Comparison of ENCODE assay signal across 8 cellular contexts in the genomic region with DNA sequence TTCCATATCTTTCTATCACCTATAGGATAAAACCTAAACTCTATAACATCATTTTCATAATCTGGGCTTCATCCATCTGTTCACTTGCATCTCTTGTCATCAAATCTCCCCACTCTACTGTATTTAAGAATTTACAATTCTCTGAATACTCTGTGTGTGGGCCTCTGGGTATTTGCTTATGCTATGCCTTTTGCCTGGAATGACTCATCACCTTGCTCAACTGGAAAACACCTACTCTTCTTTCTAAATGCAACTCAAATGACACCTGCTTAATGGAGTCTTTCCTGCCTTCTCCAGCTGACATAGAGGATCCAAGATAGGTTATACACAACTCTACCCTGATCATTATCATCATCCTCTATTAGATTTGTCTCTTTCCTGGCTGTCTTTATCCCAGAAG.
DNase-seq lines count a peak whose midpoint lies in the region; ATAC-seq and TF ChIP-seq lines count a peak whose summit lies in the region.

No MANE protein-coding gene starts in this region.

- DNase-seq in GM23248 (peak; percentile 49), kidney glomerular epithelial cell (lab: John Stamatoyannopoulos, UW) (peak; percentile 60), NCI-H446 (lab: John Stamatoyannopoulos, UW) (no peak), GOT3 (lab: John Stamatoyannopoulos, UW) (no peak), PC-9 (no peak), tibial artery (no peak)

- no peaks in the 10 kb centered on the region for H3K9me2 ChIP-seq in GM23248 (ENCODE audit: insufficient read depth)
- H3K9me2 ChIP-seq in PC-9 (ENCODE audit: insufficient read depth): no peaks in the 10 kb centered on the region

- TF ChIP-seq CTCF in PC-9 (conservative IDR thresholded peaks at IDR 0.05) (no peak), tibial artery (IDR thresholded peaks at IDR 0.05) (no peak)

- in situ Hi-C loops in GM23248 (cut with MboI): no loop called here

- no peaks in the 10 kb centered on the region for H3K9me3 ChIP-seq in GM23248 (ENCODE audit: low read depth)
- no peaks in the 10 kb centered on the region; the same call in 1 of the 2 replicates for H3K9me3 ChIP-seq in PC-9 (ENCODE audit: insufficient read depth, low read depth)
- no peaks in the 10 kb centered on the region for H3K9me3 ChIP-seq in tibial artery

- H3K4me1 ChIP-seq in GM23248 (ENCODE audit: insufficient read depth) (peaks cover 12% of the 10 kb centered on the region; the same call in 1 of the 2 replicates), PC-9 (replicated peaks; ENCODE audit: insufficient read depth) (0 out of 2 replicates have a peak, but pooled peaks cover 6% of the 10 kb centered on the region), tibial artery (no peaks in the 10 kb centered on the region)

- intact Hi-C loops in PC-9 (cut with micrococcal nuclease; ENCODE audit: unreplicated experiment): loop anchor here (5.0 kb wide), 1 partner anchor 82 kb away; no protein-coding TSS in a partner anchor
- intact Hi-C loops in tibial artery (cut with DNase I; ENCODE audit: low total_unique reads): no loop called here

- no peak overlapping the region for H3K4me2 ChIP-seq in GM23248 (ENCODE audit: unreplicated experiment)
- no peak overlapping the region for H3K4me2 ChIP-seq in PC-9

- H2AFZ ChIP-seq in GM23248: no peak overlapping the region
- H2AFZ ChIP-seq in PC-9: no peak overlapping the region

- H3K4me3 ChIP-seq in GM23248 (no peak overlapping the region), PC-9 (no peak overlapping the region), tibial artery (no peak overlapping the region)

- H3K27me3 ChIP-seq in GM23248 (replicated peaks; ENCODE audit: insufficient read depth) (no peaks in the 10 kb centered on the region; the same call in 1 of the 2 replicates), PC-9 (ENCODE audit: insufficient read depth, low read depth) (no peaks in the 10 kb centered on the region), tibial artery (no peaks in the 10 kb centered on the region)

- BruUV-seq in PC-9 (replicated peaks; lab: Mats Ljungman, UMichigan): no TSS peak

- no peaks in the 10 kb centered on the region for H3K36me3 ChIP-seq in GM23248 (ENCODE audit: low read depth)
- no peaks in the 10 kb centered on the region for H3K36me3 ChIP-seq in PC-9 (ENCODE audit: low read depth)
- H3K36me3 ChIP-seq in tibial artery: no peaks in the 10 kb centered on the region

- H3K79me2 ChIP-seq in GM23248 (ENCODE audit: insufficient read depth) (no peaks in the 10 kb centered on the region), PC-9 (ENCODE audit: low read depth) (no peaks in the 10 kb centered on the region)

- POLR2A ChIA-PET in PC-9 (lab: Charles Lee; ENCODE audit: unreplicated experiment): no interaction called here

- 0 out of 2 replicates have a peak, but pooled peaks cover 6% of the 10 kb centered on the region for H3F3A ChIP-seq in GM23248 (ENCODE audit: insufficient read depth)
- no peaks in the 10 kb centered on the region for H3F3A ChIP-seq in PC-9 (ENCODE audit: insufficient read depth, low read depth)

- no peak overlapping the region for H3K9ac ChIP-seq in GM23248

- H3K27ac ChIP-seq in GM23248: no peak overlapping the region
- H3K27ac ChIP-seq in PC-9: no peak overlapping the region
- no peak overlapping the region for H3K27ac ChIP-seq in tibial artery

- H4K20me1 ChIP-seq in GM23248 (ENCODE audit: insufficient read depth): no peaks in the 10 kb centered on the region
- H4K20me1 ChIP-seq in PC-9 (ENCODE audit: insufficient read depth): no peaks in the 10 kb centered on the region

- ATAC-seq in GM18520 (IDR thresholded peaks at IDR 0.05; ENCODE audit: unreplicated experiment) (peak; percentile 96), HG03571 (IDR thresholded peaks at IDR 0.05; ENCODE audit: unreplicated experiment) (peak; percentile 73)

- CTCF ChIA-PET in PC-9 (lab: Charles Lee): no interaction called here

Comparison
In these comparisons a context has a peak if more than half of its experiments do, and no peak if none do; other contexts are left out.
1. DNase-seq: peak in GM23248 (single experiment) and kidney glomerular epithelial cell (single experiment); none in NCI-H446 (0 of 2), GOT3 (single experiment), PC-9 (0 of 2) and tibial artery (0 of 2).